In the genomic region with DNA sequence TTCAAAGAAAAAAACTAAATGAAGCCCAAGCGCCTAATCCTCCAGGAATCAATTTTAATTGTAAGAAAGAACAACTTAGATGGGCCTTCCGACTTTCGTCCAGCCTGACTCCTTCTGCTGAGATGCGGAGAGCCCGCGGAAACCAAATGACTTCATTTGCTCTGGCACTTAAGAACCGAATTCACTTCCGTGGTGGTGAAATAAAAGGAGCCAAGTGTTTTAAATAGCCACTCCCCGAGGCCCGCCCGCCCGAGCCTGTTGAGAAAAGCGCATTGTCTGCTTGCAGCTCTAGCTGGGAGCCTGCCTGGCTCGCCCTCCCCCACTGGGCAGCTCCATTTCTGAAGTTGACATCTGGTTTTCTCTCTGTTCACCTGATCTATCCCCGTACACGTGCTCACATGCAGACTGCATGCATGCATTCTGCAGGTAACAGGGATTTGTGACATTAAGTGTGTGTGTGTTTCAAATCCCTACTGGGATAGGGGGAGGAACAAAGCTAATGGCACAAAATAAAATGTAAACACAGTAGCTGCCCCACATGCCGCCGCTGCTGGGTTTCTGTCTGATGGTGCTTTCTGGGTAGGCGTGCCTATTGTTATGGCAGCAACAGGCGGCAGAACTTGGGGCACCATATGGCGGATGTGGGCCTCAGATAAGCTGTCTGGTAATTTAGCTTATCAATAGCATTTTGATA, we compare ENCODE assay signal across 8 cellular contexts. TPM values are rescaled to one million over a fixed set of nuclear protein-coding genes. Genes with fewer than 3 reads are reported as not detected.
A peak's percentile ranks its signal among the peaks of the same experiment; 100 is the strongest.
DNase-seq lines count a peak whose midpoint lies in the region; ATAC-seq, FAIRE-seq and TF ChIP-seq lines count a peak whose summit lies in the region.

No MANE protein-coding gene starts in this region.

- CTCF ChIA-PET in activated naive CD4-positive, alpha-beta T cell treated with anti-CD3 and anti-CD28 coated beads, Interleukin-2, amount 10 ng/mL, durations not matched to agents 7 days and 5 days (lab: Charles Lee) = no interaction called here

- H3K36me3 ChIP-seq in bronchial epithelial cell (ENCODE audit: control insufficient read depth, insufficient read depth, low read length) = no peaks in the 10 kb centered on the region
- no peaks in the 10 kb centered on the region for H3K36me3 ChIP-seq in iPS-18a (ENCODE audit: control insufficient read depth, low read depth, low read length)
- no peaks in the 10 kb centered on the region for H3K36me3 ChIP-seq in skeletal muscle tissue (ENCODE audit: control insufficient read depth in 3 of 3, insufficient read depth in 3 of 3, low read length in 3 of 3)

- H3K4me1 Mint-ChIP-seq in activated naive CD4-positive, alpha-beta T cell treated with anti-CD3 and anti-CD28 coated beads, Interleukin-2, amount 10 ng/mL, durations not matched to agents 7 days and 5 days = peaks cover 12% of the 10 kb centered on the region

- H3K9me3 ChIP-seq in iPS-18a (ENCODE audit: control insufficient read depth, low read depth, low read length) = no peaks in the 10 kb centered on the region
- no peaks in the 10 kb centered on the region for H3K9me3 ChIP-seq in skeletal muscle tissue (ENCODE audit: control insufficient read depth in 3 of 3, low read length in 3 of 3)

- no peak for FAIRE-seq in bronchial epithelial cell (lab: Jason Lieb, UNC)
- FAIRE-seq in H54 (lab: Jason Lieb, UNC) = no peak

- H3K9ac ChIP-seq in iPS-18a (ENCODE audit: low read length) = peak overlapping the region; percentile 37
- H3K9ac ChIP-seq in skeletal muscle tissue (ENCODE audit: low read depth in 1 of 3, low read length in 3 of 3) = peak overlapping the region; percentile 27 to 54 (median 51)

- no peak; the same call in 1 of the 2 replicates for TF ChIP-seq POLR2A in H54 (IDR thresholded peaks at IDR 0.05; ENCODE audit: low read depth, low read length)

- H3K9me3 Mint-ChIP-seq in activated naive CD4-positive, alpha-beta T cell treated with anti-CD3 and anti-CD28 coated beads, Interleukin-2, amount 10 ng/mL, durations not matched to agents 7 days and 5 days = no peaks in the 10 kb centered on the region

- no peak for TF ChIP-seq CTCF in bronchial epithelial cell (IDR thresholded peaks at IDR 0.05; ENCODE audit: insufficient read depth, low read length, severe bottlenecking)

- H3K27ac Mint-ChIP-seq in activated naive CD4-positive, alpha-beta T cell treated with anti-CD3 and anti-CD28 coated beads, Interleukin-2, amount 10 ng/mL, durations not matched to agents 7 days and 5 days = no peak overlapping the region

- H3K4me1 ChIP-seq in iPS-18a (ENCODE audit: control insufficient read depth, low read depth, low read length) = peaks cover 77% of the 10 kb centered on the region
- H3K4me1 ChIP-seq in skeletal muscle tissue (ENCODE audit: control insufficient read depth in 3 of 3, insufficient read depth in 3 of 3, low read length in 3 of 3) = peaks cover 68 to 77% (median 70%) of the 10 kb centered on the region in 3 donors

- peaks cover 80% of the 10 kb centered on the region for H3K27me3 Mint-ChIP-seq in activated naive CD4-positive, alpha-beta T cell treated with anti-CD3 and anti-CD28 coated beads, Interleukin-2, amount 10 ng/mL, durations not matched to agents 7 days and 5 days

- no peaks in the 10 kb centered on the region for H3K27me3 ChIP-seq in bronchial epithelial cell (ENCODE audit: control insufficient read depth, insufficient read depth, low read length)
- H3K27me3 ChIP-seq in iPS-18a (ENCODE audit: control insufficient read depth, insufficient read depth, low read length) = peaks cover 9% of the 10 kb centered on the region
- H3K27me3 ChIP-seq in skeletal muscle tissue (ENCODE audit: control insufficient read depth in 3 of 3, insufficient read depth in 3 of 3, low read length in 3 of 3) = no peaks in the 10 kb centered on the region

- DNase-seq in activated naive CD4-positive, alpha-beta T cell treated with anti-CD3 and anti-CD28 coated beads, Interleukin-2, amount 10 ng/mL, durations not matched to agents 7 days and 5 days = peak; percentile 44
- no peak for DNase-seq in activated naive CD4-positive, alpha-beta T cell treated with Interleukin-2 at 50 U/mL for 16 hours
- DNase-seq in NCI-H526 (lab: John Stamatoyannopoulos, UW) = peak; percentile 91 to 97
- DNase-seq in bronchial epithelial cell (ENCODE audit: low read depth) = peak; percentile 83
- no peak for DNase-seq in H54 (ENCODE audit: insufficient read length, low spot score)

- H3K36me3 Mint-ChIP-seq in activated naive CD4-positive, alpha-beta T cell treated with anti-CD3 and anti-CD28 coated beads, Interleukin-2, amount 10 ng/mL, durations not matched to agents 7 days and 5 days = peaks cover 1% of the 10 kb centered on the region

- ATAC-seq in HG02981 (IDR thresholded peaks at IDR 0.05; ENCODE audit: unreplicated experiment) = no peak

- H3K27ac ChIP-seq in iPS-18a (ENCODE audit: low read length) (peak overlapping the region; percentile 43), skeletal muscle tissue (ENCODE audit: low read depth, low read length) (peak overlapping the region; percentile 71)

- H3K4me3 ChIP-seq in bronchial epithelial cell (ENCODE audit: low read depth, low read length) (no peak overlapping the region), iPS-18a (ENCODE audit: low read length) (peak overlapping the region; percentile 48), skeletal muscle tissue (ENCODE audit: low read length in 3 of 3) (peak overlapping the region; percentile 23 to 42 (median 33))

- H3K4me3 Mint-ChIP-seq in activated naive CD4-positive, alpha-beta T cell treated with anti-CD3 and anti-CD28 coated beads, Interleukin-2, amount 10 ng/mL, durations not matched to agents 7 days and 5 days = no peak overlapping the region

RNA-seq across cellular contexts. Expression of a gene that starts 6.2 kb away (rescaled TPM):
- total RNA-seq in bronchial epithelial cell (17.6 and 18.7 TPM in 2 replicates), skeletal muscle tissue (55.3 TPM)

Comparison
In these comparisons a context has a peak if more than half of its experiments do, and no peak if none do; other contexts are left out.
1. DNase-seq: peak in activated naive CD4-positive, alpha-beta T cell treated with anti-CD3 and anti-CD28 coated beads, Interleukin-2, amount 10 ng/mL, durations not matched to agents 7 days and 5 days (single experiment), NCI-H526 (2 of 2) and bronchial epithelial cell (single experiment); none in activated naive CD4-positive, alpha-beta T cell treated with Interleukin-2 at 50 U/mL for 16 hours (single experiment) and H54 (single experiment).